ENCODE assay signal across 10 cellular contexts in the genomic region with DNA sequence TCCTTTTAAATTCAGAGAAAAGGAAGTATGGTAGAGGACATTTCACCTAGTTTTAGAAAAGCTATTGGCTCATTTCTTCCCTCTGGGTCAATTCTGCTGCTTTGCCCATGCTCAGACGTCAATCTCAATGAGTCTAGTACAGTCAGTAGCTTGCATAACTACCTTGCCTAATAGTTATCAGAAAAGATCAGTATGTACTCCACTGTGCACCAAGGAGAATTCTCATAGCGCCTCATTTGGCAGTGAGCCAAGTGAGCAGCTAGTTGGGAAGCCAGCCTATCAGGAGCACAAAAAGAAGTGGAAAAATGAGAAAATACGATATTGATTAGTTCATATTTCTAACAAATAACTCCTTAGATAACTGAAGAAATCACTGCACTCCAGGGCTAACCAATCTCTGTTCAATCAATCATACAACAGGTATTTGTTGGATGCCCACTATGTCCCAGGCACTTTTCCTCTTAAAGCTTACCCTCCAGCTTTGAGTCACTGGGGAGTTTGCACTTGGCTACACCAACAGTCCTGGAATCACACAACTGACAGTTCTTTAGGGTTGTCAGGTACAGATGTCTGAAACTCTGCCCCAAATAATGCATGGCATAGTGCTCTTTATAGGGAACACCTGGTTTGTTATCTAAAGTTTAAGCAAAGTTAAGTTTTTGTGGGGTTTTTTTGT. TPM values are rescaled to one million over a fixed set of nuclear protein-coding genes. Genes with fewer than 3 reads are reported as not detected.
DNase-seq lines count a peak whose midpoint lies in the region; ATAC-seq and TF ChIP-seq lines count a peak whose summit lies in the region.
"Had no signal": no experiment of that assay in that cellular context is flagged by ENCODE, and none has a peak within 500 bp of the region (broad histone marks: within the 10 kb centered on the region; RNA-seq: fewer than 3 reads in every experiment).

No MANE protein-coding gene starts in this region.

- no peaks in the 10 kb centered on the region for H3K27me3 Mint-ChIP-seq in activated CD4-positive, alpha-beta T cell treated with anti-CD3 and anti-CD28 coated beads for 36 hours

- H3K4me3 ChIP-seq in PC-9: no peak overlapping the region
- no peak overlapping the region for H3K4me3 ChIP-seq in fibroblast of pulmonary artery (replicated peaks; ENCODE audit: low read depth, low read length)
- no peak overlapping the region for H3K4me3 ChIP-seq in gastrocnemius medialis

- CTCF ChIA-PET in PC-9 (lab: Charles Lee): no interaction called here
- CTCF ChIA-PET in activated CD4-positive, alpha-beta T cell treated with anti-CD3 and anti-CD28 coated beads for 36 hours (lab: Charles Lee): interaction anchor here (0.6 kb wide), 1 partner anchor 137 kb away, joined by 5 read pairs; no protein-coding TSS in a partner anchor

- H3K9me3 Mint-ChIP-seq in activated CD4-positive, alpha-beta T cell treated with anti-CD3 and anti-CD28 coated beads for 36 hours (ENCODE audit: low read depth): no peaks in the 10 kb centered on the region

- no TSS peak for BruUV-seq in PC-9 (replicated peaks; lab: Mats Ljungman, UMichigan)

- no peaks in the 10 kb centered on the region for H3K36me3 Mint-ChIP-seq in activated CD4-positive, alpha-beta T cell treated with anti-CD3 and anti-CD28 coated beads for 36 hours (ENCODE audit: low read depth)

- DNase-seq in NCI-H1417 (lab: John Stamatoyannopoulos, UW): peak in 2 of 3 experiments; percentile 27 to 29
- DNase-seq in NCI-H1417 treated with DMSO at 0.1 percent for 48 hours (lab: John Stamatoyannopoulos, UW): no peak
- DNase-seq in PC-9: peak; percentile 16 to 78
- peak; percentile 70 for DNase-seq in fibroblast of pulmonary artery (ENCODE audit: low read depth)
- DNase-seq in gastrocnemius medialis: peak; percentile 15 to 35
- no peak for DNase-seq in activated CD4-positive, alpha-beta T cell treated with anti-CD3 and anti-CD28 coated beads for 48 hours
- DNase-seq in activated CD4-positive, alpha-beta T cell treated with anti-CD3 and anti-CD28 coated beads for 36 hours: no peak
- DNase-seq: NCI-H1694 treated with DMSO at 0.1 percent for 48 hours, T1000 had no signal

- POLR2A ChIA-PET in PC-9 (lab: Charles Lee; ENCODE audit: unreplicated experiment): interaction anchor here (0.5 kb wide), 1 partner anchor 63 kb away, joined by 4 read pairs; no protein-coding TSS in a partner anchor
- POLR2A ChIA-PET in activated CD4-positive, alpha-beta T cell treated with anti-CD3 and anti-CD28 coated beads for 36 hours (lab: Charles Lee): no interaction called here

- intact Hi-C loops in PC-9 (cut with micrococcal nuclease; ENCODE audit: unreplicated experiment): no loop called here
- intact Hi-C loops in gastrocnemius medialis (cut with DNase I; ENCODE audit: low total_unique reads): no loop called here
- intact Hi-C loops in activated CD4-positive, alpha-beta T cell treated with anti-CD3 and anti-CD28 coated beads for 36 hours (cut with DNase I, micrococcal nuclease): no loop called here

- no peak overlapping the region for H3K27ac Mint-ChIP-seq in activated CD4-positive, alpha-beta T cell treated with anti-CD3 and anti-CD28 coated beads for 36 hours

- H3K79me2 ChIP-seq in PC-9 (ENCODE audit: low read depth): no peaks in the 10 kb centered on the region

- TF ChIP-seq POLR2A in gastrocnemius medialis (IDR thresholded peaks at IDR 0.05): no peak

- H3K27me3 ChIP-seq in PC-9 (ENCODE audit: insufficient read depth, low read depth) (no peaks in the 10 kb centered on the region), gastrocnemius medialis (no peaks in the 10 kb centered on the region)

- H3K9me2 ChIP-seq in PC-9 (ENCODE audit: insufficient read depth): no peaks in the 10 kb centered on the region

- H3F3A ChIP-seq in PC-9 (ENCODE audit: insufficient read depth, low read depth): no peaks in the 10 kb centered on the region

- no peak overlapping the region for H3K27ac ChIP-seq in PC-9
- no peak overlapping the region for H3K27ac ChIP-seq in gastrocnemius medialis

- H3K4me1 ChIP-seq in PC-9 (replicated peaks; ENCODE audit: insufficient read depth): peaks cover 6% of the 10 kb centered on the region
- peaks cover 0 to 9% of the 10 kb centered on the region in 2 donors for H3K4me1 ChIP-seq in gastrocnemius medialis

- H2AFZ ChIP-seq in PC-9: no peak overlapping the region

- H3K36me3 ChIP-seq in PC-9 (ENCODE audit: low read depth) (no peaks in the 10 kb centered on the region), gastrocnemius medialis (no peaks in the 10 kb centered on the region)

- no peak for TF ChIP-seq CTCF in PC-9 (conservative IDR thresholded peaks at IDR 0.05)
- no peak for TF ChIP-seq CTCF in fibroblast of pulmonary artery (IDR thresholded peaks at IDR 0.05; ENCODE audit: low read length, missing control alignments)
- no peak for TF ChIP-seq CTCF in gastrocnemius medialis (IDR thresholded peaks at IDR 0.05 in 4 of 5, conservative IDR thresholded peaks at IDR 0.05 in 1 of 5)

- ATAC-seq in gastrocnemius medialis (peak; percentile 68 to 85), HG03469 (IDR thresholded peaks at IDR 0.05; ENCODE audit: unreplicated experiment) (no peak)
- no peak for ATAC-seq in activated CD4-positive, alpha-beta T cell treated with anti-CD3 and anti-CD28 coated beads for 36 hours

- H3K4me2 ChIP-seq in PC-9: 0 out of 2 replicates have a peak overlapping the region, but pooled peaks have one; percentile 15

- H3K4me1 Mint-ChIP-seq in activated CD4-positive, alpha-beta T cell treated with anti-CD3 and anti-CD28 coated beads for 36 hours: peaks cover 11% of the 10 kb centered on the region

- H3K9me3 ChIP-seq in PC-9 (ENCODE audit: insufficient read depth, low read depth) (no peaks in the 10 kb centered on the region), gastrocnemius medialis (no peaks in the 10 kb centered on the region)

- H3K4me3 Mint-ChIP-seq in activated CD4-positive, alpha-beta T cell treated with anti-CD3 and anti-CD28 coated beads for 36 hours: no peak overlapping the region

- in situ Hi-C loops in gastrocnemius medialis (cut with MboI; ENCODE audit: low sequenced_read_pairs in 4 of 4): no loop called here

- H4K20me1 ChIP-seq in PC-9 (ENCODE audit: insufficient read depth): no peaks in the 10 kb centered on the region; the same call in 1 of the 2 replicates

RNA-seq across cellular contexts. Expression of a gene that starts 50.2 kb away (rescaled TPM):
- 376 and 421 TPM in 2 replicates for total RNA-seq in PC-9 (2021)
- 100 to 1,000 TPM; 493 to 573 (median 554) TPM for total RNA-seq in gastrocnemius medialis
- 100 to 1,000 TPM; 103 to 125 TPM for total RNA-seq in activated CD4-positive, alpha-beta T cell treated with anti-CD3 and anti-CD28 coated beads for 36 hours

Comparison
In these comparisons a context has a peak if more than half of its experiments do, and no peak if none do; other contexts are left out.
1. DNase-seq: peak in NCI-H1417 (2 of 3), PC-9 (2 of 2), fibroblast of pulmonary artery (single experiment) and gastrocnemius medialis (2 of 2); none in NCI-H1417 treated with DMSO at 0.1 percent for 48 hours (single experiment), activated CD4-positive, alpha-beta T cell treated with anti-CD3 and anti-CD28 coated beads for 48 hours (single experiment) and activated CD4-positive, alpha-beta T cell treated with anti-CD3 and anti-CD28 coated beads for 36 hours (single experiment).
2. ATAC-seq: peak in gastrocnemius medialis (2 of 2); none in HG03469 (single experiment) and activated CD4-positive, alpha-beta T cell treated with anti-CD3 and anti-CD28 coated beads for 36 hours (single experiment).